1 cellular context compared by ENCODE assay signal in genomic region chr3:11380314-11380713, GRCh38.
TF ChIP-seq lines count a peak whose summit lies in the region.

No MANE protein-coding gene starts in this region.

TF ChIP-seq in IMR-90, 13 proteins besides CTCF, POLR2A, EP300 and RAD21:
- TF ChIP-seq RCOR1 (IDR thresholded peaks at IDR 0.05; ENCODE audit: insufficient replicate concordance, low read length), result no peak
- TF ChIP-seq FOS (IDR thresholded peaks at IDR 0.05; ENCODE audit: low read depth, low read length), result no peak
- no peak for TF ChIP-seq CEBPB (IDR thresholded peaks at IDR 0.05; ENCODE audit: low read depth, low read length)
- no peak for TF ChIP-seq ELK1 (IDR thresholded peaks at IDR 0.05; ENCODE audit: borderline replicate concordance, low read depth, low read length)
- no peak for TF ChIP-seq BHLHE40 (IDR thresholded peaks at IDR 0.05; ENCODE audit: low read depth, low read length)
- TF ChIP-seq MXI1 (IDR thresholded peaks at IDR 0.05; ENCODE audit: borderline replicate concordance, low read depth, low read length), result no peak
- no peak for TF ChIP-seq MAZ (IDR thresholded peaks at IDR 0.05; ENCODE audit: borderline replicate concordance, low read depth, low read length)
- TF ChIP-seq NFE2L2 (IDR thresholded peaks at IDR 0.05; ENCODE audit: low read depth, low read length), result no peak
- no peak for TF ChIP-seq MAFK (IDR thresholded peaks at IDR 0.05; ENCODE audit: low read depth, low read length)
- TF ChIP-seq RFX5 (IDR thresholded peaks at IDR 0.05; ENCODE audit: low read depth, low read length), result no peak
